In the genomic region with DNA sequence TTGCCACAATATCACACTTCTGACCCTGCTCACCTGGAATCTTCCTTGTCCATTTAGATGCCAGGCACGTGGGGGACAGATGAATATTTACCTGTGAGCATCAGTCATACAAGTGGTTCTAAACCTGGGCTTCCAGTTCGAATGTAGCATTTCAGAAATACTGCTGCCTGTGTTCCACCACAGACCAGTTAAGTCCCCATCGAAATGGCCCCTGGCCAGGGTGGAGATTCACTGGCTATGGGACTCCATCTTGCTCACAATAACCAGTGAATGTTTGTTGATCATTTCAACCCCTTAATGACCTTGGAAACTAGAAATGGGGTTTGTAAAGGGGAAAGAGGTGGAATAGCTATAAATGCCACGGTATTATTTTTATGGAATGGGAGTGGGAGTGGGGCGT, we compare ENCODE assay signal across 26 cellular contexts.
"Had no signal": no experiment of that assay in that cellular context is flagged by ENCODE, and none has a peak within 500 bp of the region (broad histone marks: within the 10 kb centered on the region; RNA-seq: fewer than 3 reads in every experiment).

No MANE protein-coding gene starts in this region.

- H3K9me3 Mint-ChIP-seq: activated T-cell treated with anti-CD3 and anti-CD28 coated beads, Interleukin-2, amount 50 U/mL, for 24 hours; activated T-helper 2 cell treated with anti-CD3 and anti-CD28 coated beads, Interferon-gamma antibody, Interleukin-2, Interleukin-4, amounts not matched to agents 10 μg/mL and 5 μg/mL and 100 μg/mL, durations not matched to agents 14 hours and 24 hours and 36 hours; natural killer cell treated with Interleukin-12 subunit alpha and Interleukin-12 subunit beta and Interleukin-15 and Interleukin-18, amount 100 ng/mL, for 72 hours had no signal

- H3K4me3 ChIP-seq: adrenal gland, lower lobe of right lung, pancreas, psoas muscle, right atrium auricular region, thyroid gland had no signal

- H3K4me3 Mint-ChIP-seq: activated naive CD8-positive, alpha-beta T cell; activated T-cell treated with anti-CD3 and anti-CD28 coated beads, Interleukin-2, amount 50 U/mL, for 24 hours; mesothelial cell of epicardium; natural killer cell treated with Interleukin-12 subunit alpha and Interleukin-12 subunit beta and Interleukin-15 and Interleukin-18, amount 100 ng/mL, for 72 hours had no signal

- DNase-seq: activated CD4-positive, alpha-beta T cell treated with anti-CD3 and anti-CD28 coated beads, Interleukin-2, amount 50 U/mL, for 4 hours; activated CD8-positive, alpha-beta memory T cell treated with anti-CD3 and anti-CD28 coated beads for 24 hours; activated CD8-positive, alpha-beta memory T cell treated with anti-CD3 and anti-CD28 coated beads, Interleukin-2, amount 50 U/mL, for 4 hours; activated naive CD4-positive, alpha-beta T cell; activated T-cell treated with anti-CD3 and anti-CD28 coated beads, Interleukin-2, amount 50 U/mL, for 24 hours; adrenal gland; central memory CD4-positive, alpha-beta T cell; dermis blood vessel endothelial cell; effector CD8-positive, alpha-beta T cell; hypothalamus; lower lobe of right lung; pancreas; psoas muscle; stimulated activated CD4-positive, alpha-beta T cell treated with anti-CD3 and anti-CD28 coated beads, Interleukin-12 subunit alpha, Interleukin-12 subunit beta, amount 100 ng/mL, for 4 hours; stimulated activated CD4-positive, alpha-beta T cell treated with anti-CD3 and anti-CD28 coated beads, Interleukin-4, amount 100 ng/mL, for 4 hours; stimulated activated naive CD8-positive, alpha-beta T cell treated with anti-CD3 and anti-CD28 coated beads, Interleukin-15, Interleukin-2, amounts not matched to agents 100 U/mL and 50 U/mL, for 24 hours; substantia nigra had no signal

- H3K27ac ChIP-seq: adrenal gland, lower lobe of right lung, neutrophil, pancreas, psoas muscle, right atrium auricular region had no signal

- H3K27me3 ChIP-seq: adrenal gland, neutrophil, pancreas, right atrium auricular region, thyroid gland had no signal

- ATAC-seq: natural killer cell treated with Interleukin-12 subunit alpha and Interleukin-12 subunit beta and Interleukin-15 and Interleukin-18, amount 100 ng/mL, for 72 hours; pancreas; psoas muscle; stimulated activated naive CD8-positive, alpha-beta T cell treated with anti-CD3 and anti-CD28 coated beads, Interleukin-15, Interleukin-2, amounts not matched to agents 100 U/mL and 50 U/mL, for 24 hours had no signal

- FAIRE-seq: astrocyte, frontal cortex, pancreas had no signal

- H3K36me3 Mint-ChIP-seq: activated naive CD8-positive, alpha-beta T cell; mesothelial cell of epicardium; natural killer cell treated with Interleukin-12 subunit alpha and Interleukin-12 subunit beta and Interleukin-15 and Interleukin-18, amount 100 ng/mL, for 72 hours had no signal

- H3K36me3 ChIP-seq: adrenal gland, lower lobe of right lung, neutrophil, pancreas, right atrium auricular region, thyroid gland had no signal

- H3K9me3 ChIP-seq: adrenal gland, lower lobe of right lung, neutrophil, pancreas, psoas muscle, right atrium auricular region, thyroid gland had no signal

- H3K27ac Mint-ChIP-seq: activated T-cell treated with anti-CD3 and anti-CD28 coated beads, Interleukin-2, amount 50 U/mL, for 24 hours; mesothelial cell of epicardium; natural killer cell treated with Interleukin-12 subunit alpha and Interleukin-12 subunit beta and Interleukin-15 and Interleukin-18, amount 100 ng/mL, for 72 hours had no signal

- H3K27me3 Mint-ChIP-seq: activated naive CD8-positive, alpha-beta T cell; natural killer cell treated with Interleukin-12 subunit alpha and Interleukin-12 subunit beta and Interleukin-15 and Interleukin-18, amount 100 ng/mL, for 72 hours had no signal

- H3K4me1 ChIP-seq: adrenal gland, psoas muscle had no signal
